In the genomic region with DNA sequence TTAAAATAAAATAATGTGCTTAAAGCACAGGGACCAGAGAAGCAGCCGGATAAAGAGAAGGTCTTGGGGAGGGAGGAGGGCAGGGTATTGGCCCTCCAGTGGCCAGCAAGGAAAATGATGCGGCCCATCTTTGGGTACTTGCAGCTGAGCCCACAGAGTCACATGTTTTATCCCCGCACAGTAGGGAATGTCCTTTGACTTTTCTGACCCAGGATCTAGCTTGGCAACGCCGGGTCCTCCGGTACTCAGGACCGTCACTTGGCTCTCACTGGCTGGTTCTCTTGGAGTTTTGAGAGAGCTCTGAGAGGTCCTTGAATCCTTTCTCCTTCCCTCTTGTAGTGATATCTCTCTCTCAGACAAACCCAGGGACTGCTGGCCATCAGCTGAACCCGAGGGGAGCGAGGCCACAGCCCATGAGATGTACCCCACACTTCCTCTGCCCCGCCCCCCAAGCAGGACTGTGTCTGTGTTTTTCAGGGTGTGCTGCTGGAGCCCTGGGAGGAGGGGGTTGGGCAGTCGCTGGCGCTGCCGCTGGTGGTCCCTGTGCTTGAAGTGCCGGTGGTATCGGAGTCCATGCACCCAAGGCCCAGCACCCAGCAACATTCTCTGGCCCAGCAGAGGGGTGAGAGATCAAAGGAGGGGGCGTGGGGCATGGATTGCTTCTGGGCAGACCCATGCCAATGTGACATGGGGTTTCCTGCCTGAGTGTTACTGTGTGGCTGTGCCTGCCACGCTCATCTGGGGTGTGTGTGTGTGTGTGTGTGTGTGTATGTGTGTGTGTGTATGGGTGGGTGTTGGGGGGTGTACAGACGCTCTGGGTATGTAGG, we compare ENCODE assay signal across 9 cellular contexts. TPM values are rescaled to one million over a fixed set of nuclear protein-coding genes. Genes with fewer than 3 reads are reported as not detected.
DNase-seq lines count a peak whose midpoint lies in the region; ATAC-seq and TF ChIP-seq lines count a peak whose summit lies in the region.
"Had no signal": no experiment of that assay in that cellular context is flagged by ENCODE, and none has a peak within 500 bp of the region (broad histone marks: within the 10 kb centered on the region; RNA-seq: fewer than 3 reads in every experiment).

No MANE protein-coding gene starts in this region.

- H3K27me3 ChIP-seq in HCT116 (ENCODE audit: insufficient read depth, low read length) (no peaks in the 10 kb centered on the region), iPS-20b (ENCODE audit: insufficient read depth, low read length) (no peaks in the 10 kb centered on the region)

- no peaks in the 10 kb centered on the region for H3K36me3 ChIP-seq in HCT116 (ENCODE audit: control insufficient read depth in 1 of 2, insufficient read depth in 2 of 2, low read length in 2 of 2)
- no peaks in the 10 kb centered on the region for H3K36me3 ChIP-seq in iPS-20b (ENCODE audit: insufficient read depth, low read depth, low read length)

- H3K4me1 ChIP-seq in HCT116 (ENCODE audit: control insufficient read depth in 1 of 2, insufficient read depth in 2 of 2, low read length in 2 of 2) (no peaks in the 10 kb centered on the region), iPS-20b (ENCODE audit: insufficient read depth, low read length) (peaks cover 10% of the 10 kb centered on the region; the same call in 1 of the 2 replicates)

- no peaks in the 10 kb centered on the region for H3K36me3 Mint-ChIP-seq in MCF 10A (ENCODE audit: insufficient read depth, unreplicated experiment)

- peak in 2 of 3 experiments; percentile 29 to 44; a peak in 3 of 6 replicates for TF ChIP-seq CTCF in HCT116 (IDR thresholded peaks at IDR 0.05 in 2 of 3, conservative IDR thresholded peaks at IDR 0.05 in 1 of 3; ENCODE audit: borderline replicate concordance in 1 of 3, insufficient read depth in 1 of 3, low read depth in 2 of 3, low read length in 2 of 3)
- peak; percentile 4 for TF ChIP-seq CTCF in MCF 10A (IDR thresholded peaks at IDR 0.05; ENCODE audit: unreplicated experiment)

- no peak overlapping the region for H2AFZ ChIP-seq in HCT116 (ENCODE audit: low read depth, low read length, poor library complexity, severe bottlenecking)

- H3K27ac ChIP-seq in HCT116 (ENCODE audit: low read depth, low read length), result no peak overlapping the region
- no peak overlapping the region for H3K27ac ChIP-seq in iPS-20b (ENCODE audit: low read length)
- H3K27ac ChIP-seq: KMS-11 had no signal

- POLR2A ChIA-PET in HCT116 (lab: Charles Lee), result interaction anchor here (0.7 kb wide), 1 partner anchor 76 kb away, joined by 4 read pairs; no protein-coding TSS in a partner anchor
- POLR2A ChIA-PET in MCF 10A (lab: Yijun Ruan, JAX), result interaction anchor here (0.6 to 3.1 kb wide), 5 partner anchors 10 to 36 kb away, joined by 3 to 19 read pairs (median 3); a partner anchor contains a TSS

- H3K27me3 Mint-ChIP-seq in MCF 10A (ENCODE audit: insufficient read depth, unreplicated experiment), result no peaks in the 10 kb centered on the region

- peaks cover 28% of the 10 kb centered on the region for H3K4me1 Mint-ChIP-seq in MCF 10A (ENCODE audit: insufficient read depth, unreplicated experiment)

- H3K9me3 ChIP-seq in HCT116 (ENCODE audit: control insufficient read depth in 1 of 2, insufficient read depth in 1 of 2, low read depth in 1 of 2, low read length in 2 of 2) (no peaks in the 10 kb centered on the region), iPS-20b (ENCODE audit: insufficient read depth, low read depth, low read length) (no peaks in the 10 kb centered on the region)

- no peak for TF ChIP-seq POLR2A in HCT116 (IDR thresholded peaks at IDR 0.05; ENCODE audit: borderline replicate concordance, extremely low read depth, insufficient read depth, insufficient read length)

- H3K9ac ChIP-seq in HCT116 (ENCODE audit: low read length), result no peak overlapping the region
- H3K9ac ChIP-seq in iPS-20b (ENCODE audit: low read depth, low read length), result peak overlapping the region; percentile 67; the same call in 1 of the 2 replicates
- H3K9ac ChIP-seq: KMS-11 had no signal

- H4K20me1 ChIP-seq in HCT116 (ENCODE audit: insufficient read depth), result no peaks in the 10 kb centered on the region

- H3K4me2 ChIP-seq in HCT116 (ENCODE audit: low read length), result no peak overlapping the region
- H3K4me2 ChIP-seq: KMS-11 had no signal

- ATAC-seq in HCT116 (peak; percentile 78), HG03457 (IDR thresholded peaks at IDR 0.05; ENCODE audit: unreplicated experiment) (no peak), HG03354 (IDR thresholded peaks at IDR 0.05; ENCODE audit: poor library complexity, severe bottlenecking, unreplicated experiment) (no peak)
- ATAC-seq in stimulated activated naive CD8-positive, alpha-beta T cell treated with anti-CD3 and anti-CD28 coated beads, Interleukin-15, Interleukin-2, amounts not matched to agents 100 U/mL and 50 U/mL, for 24 hours, result peak; percentile 44

- no peaks in the 10 kb centered on the region for H3K79me2 ChIP-seq in HCT116 (ENCODE audit: insufficient read depth, low read length)

- RAD21 ChIA-PET in HCT116 (lab: Charles Lee; ENCODE audit: low non-redundant PET in 1 of 2, low total read pairs in 2 of 2, uncharacterized antibody in 2 of 2, unreplicated experiment in 2 of 2), result no interaction called here

- H3K4me3 Mint-ChIP-seq in MCF 10A (ENCODE audit: unreplicated experiment), result no peak overlapping the region

- no peak for DNase-seq in HCT116 (ENCODE audit: low read depth, low spot score)
- no peak for DNase-seq in MCF 10A (ENCODE audit: unreplicated experiment)
- DNase-seq in stimulated activated naive CD8-positive, alpha-beta T cell treated with anti-CD3 and anti-CD28 coated beads, Interleukin-15, Interleukin-2, amounts not matched to agents 100 U/mL and 50 U/mL, for 24 hours, result no peak
- no peak for DNase-seq in HK-2 (ENCODE audit: unreplicated experiment)
- no peak for DNase-seq in NCI-H526 treated with DMSO at 0.1 percent for 48 hours (lab: John Stamatoyannopoulos, UW)

- intact Hi-C loops in HCT116 (cut with micrococcal nuclease) (no loop called here), MCF 10A (cut with micrococcal nuclease) (no loop called here)

- H3K27ac Mint-ChIP-seq in MCF 10A (ENCODE audit: low read depth, unreplicated experiment), result no peak overlapping the region

- H3K9me3 Mint-ChIP-seq in MCF 10A (ENCODE audit: unreplicated experiment), result no peaks in the 10 kb centered on the region

- BruUV-seq in HCT116 (replicated peaks; lab: Mats Ljungman, UMichigan) (no TSS peak), MCF 10A (replicated peaks; lab: Mats Ljungman, UMichigan) (no TSS peak)

- TF ChIP-seq RAD21 in HCT116 (IDR thresholded peaks at IDR 0.05; ENCODE audit: low read depth), result no peak

- H3K4me3 ChIP-seq in HCT116 (replicated peaks in 1 of 2; ENCODE audit: low read depth in 1 of 2, low read length in 2 of 2), result no peak overlapping the region
- peak overlapping the region; percentile 67 for H3K4me3 ChIP-seq in iPS-20b (ENCODE audit: low read length)

- H3K9me2 ChIP-seq in HCT116 (ENCODE audit: insufficient read depth), result no peaks in the 10 kb centered on the region

- CTCF ChIA-PET in HCT116 (lab: Charles Lee), result interaction anchor here (0.7 to 0.9 kb wide), 2 partner anchors 14 to 31 kb away, joined by 3 read pairs; no protein-coding TSS in a partner anchor
- CTCF ChIA-PET in MCF 10A (lab: Yijun Ruan, JAX), result interaction anchor here (0.6 to 1.7 kb wide), 9 partner anchors 25 to 1010 kb away, joined by 3 to 7 read pairs (median 3); no protein-coding TSS in a partner anchor

TF ChIP-seq in HCT116, 20 proteins besides CTCF, POLR2A, EP300 and RAD21 (continues in another document):
- TF ChIP-seq JUND (IDR thresholded peaks at IDR 0.05) (no peak), FOSL1 (IDR thresholded peaks at IDR 0.05; ENCODE audit: low read depth) (no peak), ZFX (IDR thresholded peaks at IDR 0.05) (no peak), TCF7L2 (IDR thresholded peaks at IDR 0.05; ENCODE audit: borderline replicate concordance, extremely low read depth, insufficient read depth, insufficient read length) (no peak), CEBPB (IDR thresholded peaks at IDR 0.05; ENCODE audit: low read depth) (no peak), POLR2AphosphoS5 (IDR thresholded peaks at IDR 0.05; ENCODE audit: low read depth, low read length) (no peak), CBX3 (IDR thresholded peaks at IDR 0.05; ENCODE audit: low read depth) (no peak)
- TF ChIP-seq, protein P1, sequence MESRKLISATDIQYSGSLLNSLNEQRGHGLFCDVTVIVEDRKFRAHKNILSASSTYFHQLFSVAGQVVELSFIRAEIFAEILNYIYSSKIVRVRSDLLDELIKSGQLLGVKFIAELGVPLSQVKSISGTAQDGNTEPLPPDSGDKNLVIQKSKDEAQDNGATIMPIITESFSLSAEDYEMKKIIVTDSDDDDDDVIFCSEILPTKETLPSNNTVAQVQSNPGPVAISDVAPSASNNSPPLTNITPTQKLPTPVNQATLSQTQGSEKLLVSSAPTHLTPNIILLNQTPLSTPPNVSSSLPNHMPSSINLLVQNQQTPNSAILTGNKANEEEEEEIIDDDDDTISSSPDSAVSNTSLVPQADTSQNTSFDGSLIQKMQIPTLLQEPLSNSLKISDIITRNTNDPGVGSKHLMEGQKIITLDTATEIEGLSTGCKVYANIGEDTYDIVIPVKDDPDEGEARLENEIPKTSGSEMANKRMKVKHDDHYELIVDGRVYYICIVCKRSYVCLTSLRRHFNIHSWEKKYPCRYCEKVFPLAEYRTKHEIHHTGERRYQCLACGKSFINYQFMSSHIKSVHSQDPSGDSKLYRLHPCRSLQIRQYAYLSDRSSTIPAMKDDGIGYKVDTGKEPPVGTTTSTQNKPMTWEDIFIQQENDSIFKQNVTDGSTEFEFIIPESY (IDR thresholded peaks at IDR 0.05; ENCODE audit: extremely low read depth, insufficient replicate concordance, low read length), result no peak

RNA-seq across cellular contexts. Expression of a gene that starts 35.5 kb away (rescaled TPM):
- total RNA-seq in HCT116 (2021; ENCODE audit: unreplicated experiment) (486 TPM), MCF 10A (2022) (1,057 and 1,102 TPM in 2 replicates)
- polyA plus RNA-seq in HCT116 (2012), result 370 and 385 TPM in 2 replicates

Comparison
In these comparisons a context has a peak if more than half of its experiments do, and no peak if none do; other contexts are left out.
1. ATAC-seq: peak in HCT116 (single experiment) and stimulated activated naive CD8-positive, alpha-beta T cell treated with anti-CD3 and anti-CD28 coated beads, Interleukin-15, Interleukin-2, amounts not matched to agents 100 U/mL and 50 U/mL, for 24 hours (single experiment); none in HG03457 (single experiment) and HG03354 (single experiment).